15 cellular contexts compared by ENCODE assay signal in genomic region chrX:153728095-153728494, GRCh38. TPM values are rescaled to one million over a fixed set of nuclear protein-coding genes. Genes with fewer than 3 reads are reported as not detected.
DNase-seq lines count a peak whose midpoint lies in the region; ATAC-seq and TF ChIP-seq lines count a peak whose summit lies in the region.
"Had no signal": no experiment of that assay in that cellular context is flagged by ENCODE, and none has a peak within 500 bp of the region (broad histone marks: within the 10 kb centered on the region; RNA-seq: fewer than 3 reads in every experiment).

No MANE protein-coding gene starts in this region.

- peak overlapping the region in 4 of 5 experiments; percentile 68 to 77 (median 70) for H3K4me3 Mint-ChIP-seq in brain

- no peak overlapping the region for H4K8ac ChIP-seq in trophoblast cell (ENCODE audit: low read depth, low read length)

- peak overlapping the region in 4 of 5 experiments; percentile 83 to 96 (median 94) for H3K27ac Mint-ChIP-seq in brain

- no peak overlapping the region for H4K91ac ChIP-seq in trophoblast cell (ENCODE audit: low read depth, low read length)

- H3K18ac ChIP-seq in trophoblast cell (ENCODE audit: low read length): peak overlapping the region; percentile 15

- H3K23ac ChIP-seq in trophoblast cell (ENCODE audit: low read length): no peak overlapping the region

- ATAC-seq in GM19351 (IDR thresholded peaks at IDR 0.05; ENCODE audit: unreplicated experiment): no peak

- H3K79me2 ChIP-seq in Karpas-422 (ENCODE audit: low read length): peaks cover 6% of the 10 kb centered on the region
- peaks cover 11% of the 10 kb centered on the region for H3K79me2 ChIP-seq in trophoblast cell (ENCODE audit: control insufficient read depth, insufficient read depth, low read length, poor library complexity)
- peaks cover 8% of the 10 kb centered on the region for H3K79me2 ChIP-seq in smooth muscle cell (ENCODE audit: low read depth)
- H3K79me2 ChIP-seq: parathyroid adenoma had no signal

- peak overlapping the region; percentile 98 for H3K27ac ChIP-seq in BLaER1
- H3K27ac ChIP-seq in Karpas-422 (ENCODE audit: low read length): no peak overlapping the region
- no peak overlapping the region for H3K27ac ChIP-seq in trophoblast cell (ENCODE audit: low read depth, low read length)
- no peak overlapping the region for H3K27ac ChIP-seq in smooth muscle cell (ENCODE audit: low read depth)

- H3K4me3 ChIP-seq in BLaER1: no peak overlapping the region; the same call in 1 of the 2 replicates
- H3K4me3 ChIP-seq in Karpas-422 (ENCODE audit: low read length): no peak overlapping the region
- H3K4me3 ChIP-seq in trophoblast cell (ENCODE audit: low read depth, low read length): no peak overlapping the region
- no peak overlapping the region for H3K4me3 ChIP-seq in smooth muscle cell

- no peak overlapping the region for H2BK120ac ChIP-seq in trophoblast cell (ENCODE audit: insufficient read depth, low read length, poor library complexity)

- H3K36me3 Mint-ChIP-seq in brain: peaks cover 22% of the 10 kb centered on the region

- H3K27me3 Mint-ChIP-seq in brain: peaks cover 3% of the 10 kb centered on the region

- H3K4me1 ChIP-seq in BLaER1 (peaks cover 36% of the 10 kb centered on the region), Karpas-422 (ENCODE audit: low read length) (peaks cover 32% of the 10 kb centered on the region), trophoblast cell (ENCODE audit: control insufficient read depth in 1 of 2, insufficient read depth in 2 of 2, low read length in 2 of 2) (peaks cover 26% of the 10 kb centered on the region in 2 experiments), smooth muscle cell (ENCODE audit: low read depth) (peaks cover 2% of the 10 kb centered on the region)

- no peak for TF ChIP-seq CTCF in brain (conservative IDR thresholded peaks at IDR 0.05)
- no peak for TF ChIP-seq CTCF in smooth muscle cell (IDR thresholded peaks at IDR 0.05; ENCODE audit: borderline replicate concordance, insufficient read depth, poor library complexity, severe bottlenecking)

- H3K36me3 ChIP-seq in BLaER1 (peaks cover 45% of the 10 kb centered on the region), Karpas-422 (ENCODE audit: insufficient read depth, low read length) (no peaks in the 10 kb centered on the region), trophoblast cell (ENCODE audit: control insufficient read depth in 1 of 2, insufficient read depth in 2 of 2, low read length in 2 of 2) (no peaks in the 10 kb centered on the region), smooth muscle cell (ENCODE audit: low read depth) (no peaks in the 10 kb centered on the region)

- H2AFZ ChIP-seq in Karpas-422 (ENCODE audit: low read length) (no peak overlapping the region), trophoblast cell (ENCODE audit: insufficient read depth, low read length, poor library complexity) (no peak overlapping the region), smooth muscle cell (ENCODE audit: low read depth) (no peak overlapping the region)

- no peak overlapping the region for H3K14ac ChIP-seq in trophoblast cell (ENCODE audit: low read length)

- H3K79me1 ChIP-seq in trophoblast cell (ENCODE audit: low read length): peaks cover 37% of the 10 kb centered on the region

- H3K4me2 ChIP-seq in BLaER1 (peak overlapping the region; percentile 88), Karpas-422 (ENCODE audit: low read depth, low read length, poor library complexity, severe bottlenecking) (no peak overlapping the region), trophoblast cell (ENCODE audit: low read length) (no peak overlapping the region), smooth muscle cell (no peak overlapping the region)

- H3K9me3 ChIP-seq in BLaER1 (peaks cover 78% of the 10 kb centered on the region), Karpas-422 (ENCODE audit: low read length) (no peaks in the 10 kb centered on the region), trophoblast cell (ENCODE audit: insufficient read depth, low read depth, low read length) (no peaks in the 10 kb centered on the region), smooth muscle cell (replicated peaks; ENCODE audit: low read depth) (no peaks in the 10 kb centered on the region)

- DNase-seq in Karpas-422 (no peak), trophoblast cell (peak in 1 of 2 donors; percentile 27), smooth muscle cell (lab: John Stamatoyannopoulos, UW; ENCODE audit: unreplicated experiment) (no peak), AG08395 (ENCODE audit: low spot score) (no peak), D341Med (ENCODE audit: low spot score) (no peak)
- DNase-seq: activated naive CD4-positive, alpha-beta T cell treated with Interleukin-2 at 50 U/mL for 16 hours; cerebellar nuclear complex; NCI-H1417 treated with DMSO at 0.1 percent for 48 hours; stimulated activated CD4-positive, alpha-beta T cell treated with anti-CD3 and anti-CD28 coated beads, Interleukin-2, amount 100 ng/mL, for 48 hours; T-helper 9 cell had no signal

- H2BK5ac ChIP-seq in trophoblast cell (ENCODE audit: low read depth, low read length, poor library complexity): no peak overlapping the region

- no peaks in the 10 kb centered on the region for H3F3A ChIP-seq in smooth muscle cell (ENCODE audit: low read depth)

- H4K20me1 ChIP-seq in BLaER1 (peaks cover 21% of the 10 kb centered on the region), Karpas-422 (ENCODE audit: insufficient read depth, low read depth, low read length) (peaks cover 3% of the 10 kb centered on the region; the same call in 1 of the 2 replicates), smooth muscle cell (ENCODE audit: low read depth) (peaks cover 4% of the 10 kb centered on the region)

- peak overlapping the region; percentile 12 for H3K4ac ChIP-seq in trophoblast cell (ENCODE audit: low read depth, low read length)

- H3K9ac ChIP-seq in BLaER1: peak overlapping the region; percentile 90
- H3K9ac ChIP-seq in Karpas-422 (ENCODE audit: low read length): peak overlapping the region; percentile 66; the same call in 1 of the 2 replicates
- no peak overlapping the region for H3K9ac ChIP-seq in trophoblast cell (ENCODE audit: low read length)
- H3K9ac ChIP-seq in smooth muscle cell (ENCODE audit: low read depth): no peak overlapping the region
- H3K9ac ChIP-seq: parathyroid adenoma had no signal

- no peaks in the 10 kb centered on the region for H3K9me2 ChIP-seq in Karpas-422 (replicated peaks; ENCODE audit: insufficient read depth, low read length)

- H3K9me3 Mint-ChIP-seq in brain: peaks cover 4 to 44% (median 10%) of the 10 kb centered on the region in 5 experiments

- WGBS in trophoblast cell (ENCODE audit: extremely low coverage, insufficient coverage, insufficient read length): no CpG with 5 or more reads among the region's 6 CpGs
- 91% methylated on average over 5 of the region's 6 CpGs for WGBS in smooth muscle cell (ENCODE audit: low lambda C conversion rate)

- H2AK5ac ChIP-seq in trophoblast cell (ENCODE audit: low read length): peak overlapping the region; percentile 40

- no peak overlapping the region for H2BK12ac ChIP-seq in trophoblast cell (ENCODE audit: low read length)

- H3K27me3 ChIP-seq in BLaER1 (peaks cover 21% of the 10 kb centered on the region), Karpas-422 (ENCODE audit: low read length) (no peaks in the 10 kb centered on the region), trophoblast cell (ENCODE audit: insufficient read depth, low read length) (no peaks in the 10 kb centered on the region), smooth muscle cell (ENCODE audit: low read depth) (no peaks in the 10 kb centered on the region)

- no peak overlapping the region for H4K12ac ChIP-seq in trophoblast cell (ENCODE audit: low read depth, low read length)

- peaks cover 14% of the 10 kb centered on the region for H3K4me1 Mint-ChIP-seq in brain

RNA-seq across cellular contexts. Expression of gene ABCD1, which starts 3.4 kb away (rescaled TPM):
- 1.9 and 4.1 TPM in 2 replicates for total RNA-seq in Karpas-422 (2014; rRNA removed; shearing (Covaris generic); ENCODE audit: low replicate concordance)
- polyA plus RNA-seq in brain (ENCODE audit: insufficient read depth, low read depth, low replicate concordance) (9.2 TPM), smooth muscle cell (9.4 and 10.9 TPM in 2 replicates)
- polyA plus RNA-seq in trophoblast cell (2013): 21.5 and 22.9 TPM in 2 replicates
- total RNA-seq in smooth muscle cell: 6.2 and 7.1 TPM in 2 replicates

RNA-seq across cellular contexts. Expression of gene BCAP31, which starts 3.9 kb away (rescaled TPM):
- 99.7 and 110 TPM in 2 replicates for total RNA-seq in Karpas-422 (2014; rRNA removed; shearing (Covaris generic); ENCODE audit: low replicate concordance)
- 284 TPM for polyA plus RNA-seq in brain (ENCODE audit: insufficient read depth, low read depth, low replicate concordance)
- polyA plus RNA-seq in trophoblast cell (2013): 133 and 142 TPM in 2 replicates
- total RNA-seq in smooth muscle cell: 128 and 139 TPM in 2 replicates
- polyA plus RNA-seq in smooth muscle cell: 207 and 260 TPM in 2 replicates

RNA-seq across cellular contexts. Expression of gene PLXNB3, which starts 36.0 kb away (rescaled TPM):
- total RNA-seq in Karpas-422 (2014; rRNA removed; shearing (Covaris generic); ENCODE audit: low replicate concordance): not detected in 2 replicates
- polyA plus RNA-seq in brain (ENCODE audit: insufficient read depth, low read depth, low replicate concordance) (38.0 TPM), smooth muscle cell (3.9 and 7.8 TPM in 2 replicates)
- 0.23 and 0.33 TPM in 2 replicates for polyA plus RNA-seq in trophoblast cell (2013)
- 0.58 and 0.67 TPM in 2 replicates for total RNA-seq in smooth muscle cell

RNA-seq across cellular contexts. Expression of gene SLC6A8, which starts 40.4 kb away (rescaled TPM):
- total RNA-seq in Karpas-422 (2014; rRNA removed; shearing (Covaris generic); ENCODE audit: low replicate concordance): 0.14 TPM in 1 of 2 replicates, not detected in the other
- polyA plus RNA-seq in brain (ENCODE audit: insufficient read depth, low read depth, low replicate concordance): 80.5 TPM
- polyA plus RNA-seq in trophoblast cell (2013): 39.7 and 43.0 TPM in 2 replicates
- 42.6 and 45.2 TPM in 2 replicates for total RNA-seq in smooth muscle cell
- 98.1 and 128 TPM in 2 replicates for polyA plus RNA-seq in smooth muscle cell

RNA-seq across cellular contexts. Expression of gene SRPK3, which starts 52.7 kb away (rescaled TPM):
- not detected in 2 replicates for total RNA-seq in Karpas-422 (2014; rRNA removed; shearing (Covaris generic); ENCODE audit: low replicate concordance)
- 15.6 TPM for polyA plus RNA-seq in brain (ENCODE audit: insufficient read depth, low read depth, low replicate concordance)
- polyA plus RNA-seq in trophoblast cell (2013): not detected in 2 replicates
- total RNA-seq in smooth muscle cell: not detected in 2 replicates
- 0.05 and 1.5 TPM in 2 replicates for polyA plus RNA-seq in smooth muscle cell
- total RNA-seq: HT1080 had no signal

Comparison
In these comparisons a context has a peak if more than half of its experiments do, and no peak if none do; other contexts are left out.
1. H3K9ac ChIP-seq: peak in BLaER1 (single experiment) and Karpas-422 (single experiment); none in trophoblast cell (single experiment) and smooth muscle cell (single experiment).